9 cellular contexts compared by ENCODE assay signal in genomic region chr4:10013722-10014121, GRCh38. TPM values are rescaled to one million over a fixed set of nuclear protein-coding genes. Genes with fewer than 3 reads are reported as not detected.
DNase-seq lines count a peak whose midpoint lies in the region; ATAC-seq and TF ChIP-seq lines count a peak whose summit lies in the region.
"Had no signal": no experiment of that assay in that cellular context is flagged by ENCODE, and none has a peak within 500 bp of the region (broad histone marks: within the 10 kb centered on the region; RNA-seq: fewer than 3 reads in every experiment).

No MANE protein-coding gene starts in this region.

- H3K9me3 Mint-ChIP-seq in activated CD8-positive, alpha-beta T cell treated with anti-CD3 and anti-CD28 coated beads for 36 hours, result no peaks in the 10 kb centered on the region
- H3K9me3 Mint-ChIP-seq: CD8-positive, alpha-beta T cell had no signal

- no peak overlapping the region for H3K27ac ChIP-seq in tibial nerve

- H3K27me3 Mint-ChIP-seq in activated CD8-positive, alpha-beta T cell treated with anti-CD3 and anti-CD28 coated beads for 36 hours, result no peaks in the 10 kb centered on the region

- DNase-seq in NCI-H2029 (lab: John Stamatoyannopoulos, UW) (peak; percentile 17), NCI-H2029 treated with DMSO at 0.1 percent for 48 hours (lab: John Stamatoyannopoulos, UW) (no peak), H4 (ENCODE audit: low spot score) (peak; percentile 42), NB4 (ENCODE audit: low read depth) (peak; percentile 76), cardiac septum (ENCODE audit: low spot score) (peak; percentile 73), tibial nerve (ENCODE audit: low spot score in 2 of 2) (no peak)
- DNase-seq in activated CD8-positive, alpha-beta T cell treated with anti-CD3 and anti-CD28 coated beads for 36 hours, result peak; percentile 77
- DNase-seq in stimulated activated CD4-positive, alpha-beta T cell treated with anti-CD3 and anti-CD28 coated beads, Interleukin-4, amount 100 ng/mL, for 48 hours (ENCODE audit: low read depth in 2 of 2), result peak; percentile 31 to 37

- peaks cover 0 to 30% (median 3%) of the 10 kb centered on the region in 4 donors for H3K4me1 ChIP-seq in tibial nerve

- H3K27me3 ChIP-seq in tibial nerve, result no peaks in the 10 kb centered on the region

- TF ChIP-seq POLR2A in NB4 (IDR thresholded peaks at IDR 0.05; ENCODE audit: extremely low read depth, insufficient read length), result no peak
- no peak for TF ChIP-seq POLR2A in tibial nerve (IDR thresholded peaks at IDR 0.05)

- H3K27ac Mint-ChIP-seq in activated CD8-positive, alpha-beta T cell treated with anti-CD3 and anti-CD28 coated beads for 36 hours, result no peak overlapping the region
- H3K27ac Mint-ChIP-seq: CD8-positive, alpha-beta T cell had no signal

- intact Hi-C loops in activated CD8-positive, alpha-beta T cell treated with anti-CD3 and anti-CD28 coated beads for 36 hours (cut with micrococcal nuclease), result loop anchor here (2.0 to 10.0 kb wide), 3 partner anchors 129 to 311 kb away; no protein-coding TSS in a partner anchor
- intact Hi-C loops in cardiac septum (cut with DNase I), result no loop called here

- peak; percentile 85 for TF ChIP-seq CTCF in NB4 (IDR thresholded peaks at IDR 0.05; ENCODE audit: low read depth, low read length)
- TF ChIP-seq CTCF in activated CD8-positive, alpha-beta T cell treated with anti-CD3 and anti-CD28 coated beads for 36 hours (IDR thresholded peaks at IDR 0.05), result peak; percentile 58
- peak in 2 of 5 experiments; percentile 21 to 24 for TF ChIP-seq CTCF in tibial nerve (IDR thresholded peaks at IDR 0.05)

- TF ChIP-seq EP300 in tibial nerve (IDR thresholded peaks at IDR 0.05), result no peak

- peak; percentile 60 for ATAC-seq in activated CD8-positive, alpha-beta T cell treated with anti-CD3 and anti-CD28 coated beads for 36 hours
- ATAC-seq: CD8-positive, alpha-beta T cell had no signal

- H3K4me1 Mint-ChIP-seq in activated CD8-positive, alpha-beta T cell treated with anti-CD3 and anti-CD28 coated beads for 36 hours (ENCODE audit: low read depth), result peaks cover 21% of the 10 kb centered on the region

- H3K9me3 ChIP-seq in tibial nerve, result no peaks in the 10 kb centered on the region

- no peaks in the 10 kb centered on the region for H3K36me3 Mint-ChIP-seq in activated CD8-positive, alpha-beta T cell treated with anti-CD3 and anti-CD28 coated beads for 36 hours (ENCODE audit: low read depth)
- H3K36me3 Mint-ChIP-seq: CD8-positive, alpha-beta T cell had no signal

- WGBS in tibial nerve, 2 donors, result 82 to 84% methylated on average over 6 of the region's 6 CpGs

- H3K4me3 ChIP-seq in NB4 (ENCODE audit: low read depth, low read length) (no peak overlapping the region), tibial nerve (no peak overlapping the region)

- CTCF ChIA-PET in activated CD8-positive, alpha-beta T cell treated with anti-CD3 and anti-CD28 coated beads for 36 hours (lab: Charles Lee), result interaction anchor here (0.8 to 5.8 kb wide), 25 partner anchors 9 to 310 kb away, joined by 3 to 65 read pairs (median 5); no protein-coding TSS in a partner anchor

- no peaks in the 10 kb centered on the region for H3K36me3 ChIP-seq in tibial nerve

- POLR2A ChIA-PET in activated CD8-positive, alpha-beta T cell treated with anti-CD3 and anti-CD28 coated beads for 36 hours (lab: Charles Lee), result interaction anchor here (1.0 kb wide), 1 partner anchor 8 kb away, joined by 3 read pairs; no protein-coding TSS in a partner anchor

- no peak overlapping the region for H3K4me3 Mint-ChIP-seq in activated CD8-positive, alpha-beta T cell treated with anti-CD3 and anti-CD28 coated beads for 36 hours
- H3K4me3 Mint-ChIP-seq: CD8-positive, alpha-beta T cell had no signal

RNA-seq across cellular contexts. Expression of gene SLC2A9, which starts 7.6 kb away (rescaled TPM):
- 0.35 TPM in 1 of 2 replicates, not detected in the other for total RNA-seq in H4 (2014; rRNA removed; shearing (Covaris generic))
- total RNA-seq in activated CD8-positive, alpha-beta T cell treated with anti-CD3 and anti-CD28 coated beads for 36 hours, result under 1 TPM; 0.54 TPM
- total RNA-seq in cardiac septum (5.5 TPM), tibial nerve (10 to 100 TPM in 1 of 4 donors, 1 to 10 TPM in 3; 2.7 to 10.7 (median 6.0) TPM)

Comparison
In these comparisons a context has a peak if more than half of its experiments do, and no peak if none do; other contexts are left out.
1. DNase-seq: peak in NCI-H2029 (single experiment), H4 (single experiment), NB4 (single experiment), activated CD8-positive, alpha-beta T cell treated with anti-CD3 and anti-CD28 coated beads for 36 hours (single experiment), cardiac septum (single experiment) and stimulated activated CD4-positive, alpha-beta T cell treated with anti-CD3 and anti-CD28 coated beads, Interleukin-4, amount 100 ng/mL, for 48 hours (2 of 2); none in NCI-H2029 treated with DMSO at 0.1 percent for 48 hours (single experiment) and tibial nerve (0 of 2).